ENCODE assay signal across 7 cellular contexts in genomic region chr12:99237910-99238538, GRCh38.
DNase-seq lines count a peak whose midpoint lies in the region; ATAC-seq and TF ChIP-seq lines count a peak whose summit lies in the region.
"Not testable (repeated sequence)": the region's sequence is repeated elsewhere in the genome, so short reads cannot be mapped to it uniquely, and the experiment has no call there.

No MANE protein-coding gene starts in this region.

- H3K4me3 ChIP-seq in GM23338 = peak overlapping the region; percentile 39; the same call in 1 of the 2 replicates
- peak overlapping the region; percentile 58 for H3K4me3 ChIP-seq in endodermal cell (ENCODE audit: low read length)
- H3K4me3 ChIP-seq in neuron (ENCODE audit: low read length) = peak overlapping the region; percentile 15

- H3K36me3 Mint-ChIP-seq in GM23338 (ENCODE audit: low read depth) (peaks cover 41% of the 10 kb centered on the region; the same call in 2 of the 3 replicates), endodermal cell (ENCODE audit: low read depth) (peaks cover 20% of the 10 kb centered on the region)
- not testable (repeated sequence) for H3K36me3 Mint-ChIP-seq in activated CD4-positive, alpha-beta T cell treated with anti-CD3 and anti-CD28 coated beads, Interleukin-2, amount 10 ng/mL, durations not matched to agents 24 days and 14 days (ENCODE audit: low read depth)

- TF ChIP-seq CTCF in GM23338 (conservative IDR thresholded peaks at IDR 0.05; ENCODE audit: low read depth in 2 of 2); endodermal cell (conservative IDR thresholded peaks at IDR 0.05): not testable (repeated sequence)

- not testable (repeated sequence) for H3K9ac ChIP-seq in endodermal cell (ENCODE audit: extremely low read depth, low read length, poor library complexity, severe bottlenecking)

- H3K4me1 ChIP-seq in GM23338 (ENCODE audit: insufficient read depth) (peaks cover 12% of the 10 kb centered on the region), neuron (ENCODE audit: insufficient read depth, low read length) (peaks cover 14% of the 10 kb centered on the region)
- H3K4me1 ChIP-seq in endodermal cell (ENCODE audit: control insufficient read depth, insufficient read depth, low read length) = not testable (repeated sequence)

- peaks cover 48% of the 10 kb centered on the region for H3K9me3 Mint-ChIP-seq in GM23338
- not testable (repeated sequence) for H3K9me3 Mint-ChIP-seq in activated CD4-positive, alpha-beta T cell treated with anti-CD3 and anti-CD28 coated beads, Interleukin-2, amount 10 ng/mL, durations not matched to agents 24 days and 14 days
- peaks cover 47% of the 10 kb centered on the region for H3K9me3 Mint-ChIP-seq in endodermal cell

- not testable (repeated sequence) for H3K79me2 ChIP-seq in GM23338 (replicated peaks; ENCODE audit: insufficient read depth)

- H3K4me1 Mint-ChIP-seq in GM23338 = peaks cover 16% of the 10 kb centered on the region; the same call in 1 of the 3 replicates
- not testable (repeated sequence) for H3K4me1 Mint-ChIP-seq in activated CD4-positive, alpha-beta T cell treated with anti-CD3 and anti-CD28 coated beads, Interleukin-2, amount 10 ng/mL, durations not matched to agents 24 days and 14 days; endodermal cell

- H3K27ac ChIP-seq in GM23338 (ENCODE audit: low read depth) = not testable (repeated sequence)
- H3K27ac ChIP-seq in endodermal cell (ENCODE audit: low read depth, low read length) = peak overlapping the region; percentile 38

- intact Hi-C loops in activated CD4-positive, alpha-beta T cell treated with anti-CD3 and anti-CD28 coated beads, Interleukin-2, amount 10 ng/mL, durations not matched to agents 24 days and 14 days (cut with micrococcal nuclease) = not testable (repeated sequence)

- not testable (repeated sequence) for H3F3A ChIP-seq in GM23338 (replicated peaks; ENCODE audit: low read depth)

- H3K9me2 ChIP-seq in GM23338 (ENCODE audit: insufficient read depth) = not testable (repeated sequence)

- WGBS in endodermal cell (ENCODE audit: insufficient coverage in 1 of 2, insufficient read length in 1 of 2), 2 experiments = 46 to 58% methylated on average over 4 to 7 of the region's 7 CpGs

- H3K9me3 ChIP-seq in endodermal cell (ENCODE audit: control insufficient read depth, low read length) = peaks cover 21% of the 10 kb centered on the region
- not testable (repeated sequence) for H3K9me3 ChIP-seq in neuron (ENCODE audit: low read length)

- not testable (repeated sequence) for H3K36me3 ChIP-seq in GM23338 (ENCODE audit: insufficient read depth); endodermal cell (ENCODE audit: control insufficient read depth, insufficient read depth, low read length); neuron (ENCODE audit: insufficient read depth, low read length)

- H3K27ac Mint-ChIP-seq in GM23338 = peak overlapping the region; percentile 44; the same call in 1 of the 2 replicates
- not testable (repeated sequence) for H3K27ac Mint-ChIP-seq in activated CD4-positive, alpha-beta T cell treated with anti-CD3 and anti-CD28 coated beads, Interleukin-2, amount 10 ng/mL, durations not matched to agents 24 days and 14 days; endodermal cell

- not testable (repeated sequence) for H4K20me1 ChIP-seq in GM23338 (replicated peaks; ENCODE audit: insufficient read depth)

- H3K4me2 ChIP-seq in GM23338 = peak overlapping the region; percentile 73

- not testable (repeated sequence) for H3K27me3 Mint-ChIP-seq in GM23338 (ENCODE audit: insufficient read depth, low read depth, poor library complexity); activated CD4-positive, alpha-beta T cell treated with anti-CD3 and anti-CD28 coated beads, Interleukin-2, amount 10 ng/mL, durations not matched to agents 24 days and 14 days; endodermal cell (ENCODE audit: insufficient read depth)

- 0 out of 2 replicates have a peak overlapping the region, but pooled peaks have one; percentile 32 for H2AFZ ChIP-seq in GM23338
- H2AFZ ChIP-seq in neuron (ENCODE audit: low read depth, low read length) = peak overlapping the region; percentile 46

- H3K27me3 ChIP-seq in GM23338 (ENCODE audit: insufficient read depth); endodermal cell (ENCODE audit: control insufficient read depth, insufficient read depth, low read length, poor library complexity, severe bottlenecking); neuron (ENCODE audit: insufficient read depth, low read length): not testable (repeated sequence)

- not testable (repeated sequence) for H3K4me3 Mint-ChIP-seq in GM23338; activated CD4-positive, alpha-beta T cell treated with anti-CD3 and anti-CD28 coated beads, Interleukin-2, amount 10 ng/mL, durations not matched to agents 24 days and 14 days; endodermal cell

- DNase-seq in GM23338 (ENCODE audit: low spot score) (peak; percentile 90), NCI-H1436 (lab: John Stamatoyannopoulos, UW) (peak; percentile 62), NCI-H748 (lab: John Stamatoyannopoulos, UW; ENCODE audit: unreplicated experiment) (peak; percentile 38), endodermal cell (peak; percentile 96), iPS-NIHi7 (ENCODE audit: extremely low spot score) (peak; percentile 45)
- DNase-seq in activated CD4-positive, alpha-beta T cell treated with anti-CD3 and anti-CD28 coated beads, Interleukin-2, amount 10 ng/mL, durations not matched to agents 24 days and 14 days = peak; percentile 60

- ATAC-seq in GM23338 = peak; percentile 100

TF ChIP-seq in GM23338, 12 proteins besides CTCF, POLR2A, EP300 and RAD21:
- TF ChIP-seq CREB1 (CRISPR knock-in tag; IDR thresholded peaks at IDR 0.05; ENCODE audit: low read depth) (0 out of 2 replicates have a peak, but pooled peaks have one; percentile 23), ZNF462 (CRISPR knock-in tag; IDR thresholded peaks at IDR 0.05) (peak; percentile 83)
TF ChIP-seq in GM23338: peak in this region for 2; not testable (repeated sequence) for 10.

Comparison
In these comparisons a context has a peak if more than half of its experiments do, and no peak if none do; other contexts are left out.
1. DNase-seq: peak in every context shown above with its lines; median percentile 96 in endodermal cell; 90 in GM23338; 62 in NCI-H1436; 60 in activated CD4-positive, alpha-beta T cell treated with anti-CD3 and anti-CD28 coated beads, Interleukin-2, amount 10 ng/mL, durations not matched to agents 24 days and 14 days; 45 in iPS-NIHi7; 38 in NCI-H748.